17 cellular contexts compared by ENCODE assay signal in the genomic region with DNA sequence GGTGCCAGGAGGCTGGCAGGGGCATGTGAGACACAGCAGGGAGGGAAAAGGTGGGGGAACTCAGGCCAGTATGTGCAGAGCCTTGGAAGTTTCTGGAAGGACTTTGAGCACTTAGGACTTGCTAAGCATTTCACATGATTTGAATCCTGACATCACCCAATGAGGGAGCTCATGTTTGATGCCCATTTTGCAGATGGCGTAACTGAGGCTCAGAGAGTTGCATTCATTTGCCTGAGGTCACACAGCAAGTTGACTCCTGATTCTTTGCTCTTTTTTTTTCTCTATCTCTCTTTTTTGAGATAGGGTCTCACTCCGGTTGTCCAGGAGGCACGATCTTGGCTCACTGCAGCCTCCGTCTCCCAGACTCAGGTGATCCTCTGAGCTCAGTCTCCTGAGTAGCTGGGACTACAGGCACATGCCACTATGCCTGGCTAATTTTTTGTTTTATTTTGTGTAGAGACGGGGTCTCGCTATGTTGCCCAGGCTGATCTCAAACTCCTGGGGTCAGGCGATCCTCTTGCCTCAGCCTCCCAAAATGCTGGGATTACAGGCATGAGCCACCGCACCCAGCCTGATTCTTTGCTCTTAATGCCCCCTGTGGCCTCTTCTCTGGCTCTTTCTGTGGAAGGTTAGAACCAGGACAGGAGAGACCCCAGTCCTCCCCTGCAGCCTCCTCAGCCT.
DNase-seq lines count a peak whose midpoint lies in the region; ATAC-seq, FAIRE-seq and TF ChIP-seq lines count a peak whose summit lies in the region.
"Had no signal": no experiment of that assay in that cellular context is flagged by ENCODE, and none has a peak within 500 bp of the region (broad histone marks: within the 10 kb centered on the region; RNA-seq: fewer than 3 reads in every experiment).

No MANE protein-coding gene starts in this region.

- no peak overlapping the region for H3K27ac ChIP-seq in GM23338 (ENCODE audit: low read depth)
- no peak overlapping the region for H3K27ac ChIP-seq in PC-3 (ENCODE audit: low read length)
- no peak overlapping the region for H3K27ac ChIP-seq in endodermal cell (ENCODE audit: low read depth, low read length)
- H3K27ac ChIP-seq: BLaER1 treated with 17β-estradiol and CSF1 and Interleukin-3, amounts not matched to agents 10 nM and 100 nM had no signal

- H3K36me3 Mint-ChIP-seq in GM23338 (ENCODE audit: low read depth) (no peaks in the 10 kb centered on the region), endodermal cell (ENCODE audit: low read depth) (no peaks in the 10 kb centered on the region), progenitor cell of endocrine pancreas (ENCODE audit: insufficient read depth) (no peaks in the 10 kb centered on the region)
- H3K36me3 Mint-ChIP-seq: CD8-positive, alpha-beta T cell had no signal

- H3K36me3 ChIP-seq in GM23338 (ENCODE audit: insufficient read depth), result no peaks in the 10 kb centered on the region
- H3K36me3 ChIP-seq in PC-3 (ENCODE audit: low read depth, low read length), result no peaks in the 10 kb centered on the region
- no peaks in the 10 kb centered on the region for H3K36me3 ChIP-seq in endodermal cell (ENCODE audit: control insufficient read depth, insufficient read depth, low read length)
- H3K36me3 ChIP-seq: BLaER1 treated with 17β-estradiol and CSF1 and Interleukin-3, amounts not matched to agents 10 nM and 100 nM; HAP-1 had no signal

- no TSS peak for BruUV-seq in PC-3 (replicated peaks; lab: Mats Ljungman, UMichigan)

- H3K27ac Mint-ChIP-seq in GM23338 (no peak overlapping the region), endodermal cell (no peak overlapping the region), progenitor cell of endocrine pancreas (peak overlapping the region; percentile 54)
- H3K27ac Mint-ChIP-seq: B cell; CD8-positive, alpha-beta T cell had no signal

- H3F3A ChIP-seq in GM23338 (replicated peaks; ENCODE audit: low read depth) (no peaks in the 10 kb centered on the region), PC-3 (ENCODE audit: low read length, unreplicated experiment) (no peaks in the 10 kb centered on the region)

- intact Hi-C loops in PC-3 (cut with micrococcal nuclease), result no loop called here

- no peak overlapping the region for H3K4me3 ChIP-seq in GM23338
- H3K4me3 ChIP-seq in PC-3 (ENCODE audit: low read length), result no peak overlapping the region
- no peak overlapping the region for H3K4me3 ChIP-seq in endodermal cell (ENCODE audit: low read length)
- H3K4me3 ChIP-seq: BLaER1 treated with 17β-estradiol and CSF1 and Interleukin-3, amounts not matched to agents 10 nM and 100 nM; HAP-1 had no signal

- H3K27me3 ChIP-seq in GM23338 (ENCODE audit: insufficient read depth) (no peaks in the 10 kb centered on the region), PC-3 (ENCODE audit: low read length) (no peaks in the 10 kb centered on the region), endodermal cell (ENCODE audit: control insufficient read depth, insufficient read depth, low read length, poor library complexity, severe bottlenecking) (no peaks in the 10 kb centered on the region)
- H3K27me3 ChIP-seq: BLaER1 treated with 17β-estradiol and CSF1 and Interleukin-3, amounts not matched to agents 10 nM and 100 nM had no signal

- WGBS in endodermal cell (ENCODE audit: insufficient coverage in 1 of 2, insufficient read length in 1 of 2), 2 experiments, result 88 to 94% methylated on average over 5 to 8 of the region's 8 CpGs

- H3K4me3 Mint-ChIP-seq in GM23338, result no peak overlapping the region
- H3K4me3 Mint-ChIP-seq in endodermal cell, result no peak overlapping the region
- no peak overlapping the region for H3K4me3 Mint-ChIP-seq in progenitor cell of endocrine pancreas (ENCODE audit: low read depth)
- H3K4me3 Mint-ChIP-seq: B cell; CD8-positive, alpha-beta T cell had no signal

- POLR2A ChIA-PET in PC-3 (lab: Charles Lee; ENCODE audit: unreplicated experiment), result no interaction called here

- H3K4me2 ChIP-seq in GM23338 (no peak overlapping the region), PC-3 (ENCODE audit: low read length) (no peak overlapping the region)

- TF ChIP-seq CTCF in GM23338 (conservative IDR thresholded peaks at IDR 0.05; ENCODE audit: low read depth in 2 of 2), result no peak
- TF ChIP-seq CTCF in PC-3 (conservative IDR thresholded peaks at IDR 0.05; ENCODE audit: low read depth, low read length), result no peak
- TF ChIP-seq CTCF in endodermal cell (conservative IDR thresholded peaks at IDR 0.05), result no peak
- no peak for TF ChIP-seq CTCF in progenitor cell of endocrine pancreas (IDR thresholded peaks at IDR 0.05; ENCODE audit: unreplicated experiment)

- H3K4me1 Mint-ChIP-seq in GM23338 (peaks cover 2% of the 10 kb centered on the region; the same call in 2 of the 3 replicates), endodermal cell (peaks cover 9% of the 10 kb centered on the region), progenitor cell of endocrine pancreas (ENCODE audit: low read depth) (peaks cover 10% of the 10 kb centered on the region)
- H3K4me1 Mint-ChIP-seq: B cell had no signal

- no peak for TF ChIP-seq POLR2A in GM12891 (IDR thresholded peaks at IDR 0.05; ENCODE audit: low read depth, low read length)

- FAIRE-seq in GM12891 (lab: Jason Lieb, UNC), result no peak
- FAIRE-seq: D721Med, G401.6, GM12892, GM18507 had no signal

- H3K9ac ChIP-seq in PC-3 (ENCODE audit: low read length) (no peak overlapping the region), endodermal cell (ENCODE audit: extremely low read depth, low read length, poor library complexity, severe bottlenecking) (no peak overlapping the region)
- H3K9ac ChIP-seq: BLaER1 treated with 17β-estradiol and CSF1 and Interleukin-3, amounts not matched to agents 10 nM and 100 nM had no signal

- H3K9me3 Mint-ChIP-seq in GM23338, result no peaks in the 10 kb centered on the region
- no peaks in the 10 kb centered on the region for H3K9me3 Mint-ChIP-seq in endodermal cell
- no peaks in the 10 kb centered on the region for H3K9me3 Mint-ChIP-seq in progenitor cell of endocrine pancreas (ENCODE audit: low read depth)
- H3K9me3 Mint-ChIP-seq: CD8-positive, alpha-beta T cell had no signal

- no peaks in the 10 kb centered on the region for H3K9me2 ChIP-seq in GM23338 (ENCODE audit: insufficient read depth)
- H3K9me2 ChIP-seq in PC-3 (replicated peaks; ENCODE audit: low read length), result no peaks in the 10 kb centered on the region

- H3K4me1 ChIP-seq in GM23338 (ENCODE audit: insufficient read depth) (no peaks in the 10 kb centered on the region), PC-3 (ENCODE audit: insufficient read depth, low read length) (no peaks in the 10 kb centered on the region), endodermal cell (ENCODE audit: control insufficient read depth, insufficient read depth, low read length) (no peaks in the 10 kb centered on the region)
- H3K4me1 ChIP-seq: HAP-1 had no signal

- H4K20me1 ChIP-seq in GM23338 (replicated peaks; ENCODE audit: insufficient read depth), result no peaks in the 10 kb centered on the region
- no peaks in the 10 kb centered on the region for H4K20me1 ChIP-seq in PC-3 (ENCODE audit: low read length)
- H4K20me1 ChIP-seq: BLaER1 treated with 17β-estradiol and CSF1 and Interleukin-3, amounts not matched to agents 10 nM and 100 nM had no signal

- CTCF ChIA-PET in PC-3 (lab: Charles Lee), result no interaction called here

- DNase-seq in GM23338 (ENCODE audit: low spot score) (no peak), PC-3 (no peak), endodermal cell (peak; percentile 43), progenitor cell of endocrine pancreas (ENCODE audit: low spot score, unreplicated experiment) (no peak), COLO829 (ENCODE audit: low spot score) (no peak), GM12891 (ENCODE audit: insufficient read length, low spot score) (no peak)
- DNase-seq: CD8-positive, alpha-beta T cell; COR-L47; KBM-7 had no signal

- H2AFZ ChIP-seq in GM23338, result peak overlapping the region; percentile 83
- peak overlapping the region; percentile 43; the same call in 1 of the 2 replicates for H2AFZ ChIP-seq in PC-3 (ENCODE audit: low read length)

- H3K27me3 Mint-ChIP-seq in GM23338 (ENCODE audit: insufficient read depth, low read depth, poor library complexity) (peaks cover 2% of the 10 kb centered on the region), endodermal cell (ENCODE audit: insufficient read depth) (peaks cover 7% of the 10 kb centered on the region), progenitor cell of endocrine pancreas (peaks cover 14% of the 10 kb centered on the region)

- H3K9me3 ChIP-seq in PC-3 (ENCODE audit: low read length), result no peaks in the 10 kb centered on the region
- no peaks in the 10 kb centered on the region for H3K9me3 ChIP-seq in endodermal cell (ENCODE audit: control insufficient read depth, low read length)
- H3K9me3 ChIP-seq: HAP-1 had no signal

- H3K79me2 ChIP-seq in GM23338 (replicated peaks; ENCODE audit: insufficient read depth) (no peaks in the 10 kb centered on the region), PC-3 (ENCODE audit: low read length) (no peaks in the 10 kb centered on the region)

- ATAC-seq in GM23338 (no peak), PC-3 (no peak), GM19035 (IDR thresholded peaks at IDR 0.05; ENCODE audit: unreplicated experiment) (no peak)
- ATAC-seq: CD8-positive, alpha-beta T cell had no signal

TF ChIP-seq in GM23338, 12 proteins besides CTCF, POLR2A, EP300 and RAD21 (continues in another document):
- no peak for TF ChIP-seq POLR2AphosphoS5 (IDR thresholded peaks at IDR 0.05; ENCODE audit: low read depth)
- TF ChIP-seq, protein P1, sequence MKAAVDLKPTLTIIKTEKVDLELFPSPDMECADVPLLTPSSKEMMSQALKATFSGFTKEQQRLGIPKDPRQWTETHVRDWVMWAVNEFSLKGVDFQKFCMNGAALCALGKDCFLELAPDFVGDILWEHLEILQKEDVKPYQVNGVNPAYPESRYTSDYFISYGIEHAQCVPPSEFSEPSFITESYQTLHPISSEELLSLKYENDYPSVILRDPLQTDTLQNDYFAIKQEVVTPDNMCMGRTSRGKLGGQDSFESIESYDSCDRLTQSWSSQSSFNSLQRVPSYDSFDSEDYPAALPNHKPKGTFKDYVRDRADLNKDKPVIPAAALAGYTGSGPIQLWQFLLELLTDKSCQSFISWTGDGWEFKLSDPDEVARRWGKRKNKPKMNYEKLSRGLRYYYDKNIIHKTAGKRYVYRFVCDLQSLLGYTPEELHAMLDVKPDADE (IDR thresholded peaks at IDR 0.05), result no peak

TF ChIP-seq in GM12891, 5 proteins besides CTCF, POLR2A, EP300 and RAD21:
- TF ChIP-seq TAF1 (IDR thresholded peaks at IDR 0.05; ENCODE audit: low read depth, low read length), result no peak
- TF ChIP-seq POU2F2 (IDR thresholded peaks at IDR 0.05; ENCODE audit: low read depth, low read length), result no peak
- no peak for TF ChIP-seq POLR2AphosphoS5 (IDR thresholded peaks at IDR 0.05; ENCODE audit: low read depth, low read length)
- TF ChIP-seq SPI1 (IDR thresholded peaks at IDR 0.05; ENCODE audit: low read depth, low read length), result no peak
- TF ChIP-seq PAX5 (IDR thresholded peaks at IDR 0.05; ENCODE audit: insufficient read depth, low read length, severe bottlenecking), result no peak
TF ChIP-seq in GM12891: peak in this region for 0.
